Comparison of ENCODE assay signal across 8 cellular contexts in the genomic region with DNA sequence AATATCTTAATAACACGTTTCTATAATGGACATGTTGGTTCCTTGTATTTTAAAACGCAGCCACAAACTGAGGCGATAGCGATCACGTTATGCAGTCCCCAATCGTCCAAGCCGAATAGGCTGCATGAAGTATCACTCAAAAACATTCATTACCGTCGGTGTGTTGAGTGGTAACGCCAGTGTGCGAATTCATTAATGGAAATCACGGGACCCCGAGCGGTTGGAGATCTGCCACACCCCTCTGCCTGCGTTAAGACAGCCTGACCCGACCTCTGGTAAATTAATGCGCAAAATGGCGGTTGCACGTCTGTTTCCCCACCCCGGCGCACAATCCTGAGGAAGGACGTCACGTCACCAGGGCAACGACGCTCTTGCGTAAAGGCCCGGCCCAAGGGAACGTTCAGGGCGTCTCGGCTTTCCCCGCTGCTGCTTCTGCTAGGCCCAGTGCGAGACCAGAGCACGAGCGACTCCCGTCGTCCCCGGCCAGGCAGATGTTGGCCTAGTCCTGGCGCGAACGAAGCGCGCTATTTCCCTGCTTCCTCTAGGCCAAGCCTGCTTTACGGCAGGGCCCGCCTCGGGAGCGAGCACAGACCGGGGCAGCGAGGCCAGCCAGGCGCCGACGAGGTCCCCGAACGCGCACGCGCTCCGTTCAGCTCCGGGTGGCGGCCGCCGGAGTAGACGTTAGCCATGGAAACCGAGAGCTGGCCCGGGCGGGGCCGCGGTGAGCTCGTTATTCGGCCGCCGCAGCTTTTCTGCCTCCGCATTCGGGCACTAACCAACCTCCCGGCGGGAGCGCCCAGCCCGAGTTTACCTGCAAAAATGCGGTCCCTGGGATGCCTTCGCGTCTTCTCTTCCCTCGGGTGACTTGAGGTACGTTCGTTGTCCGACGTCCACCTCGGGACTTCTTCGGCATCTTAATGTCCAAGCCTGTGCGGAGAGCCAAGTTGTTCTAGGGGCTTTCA. TPM values are rescaled to one million over a fixed set of nuclear protein-coding genes. Genes with fewer than 3 reads are reported as not detected.
DNase-seq lines count a peak whose midpoint lies in the region; ATAC-seq lines count a peak whose summit lies in the region.

A gene (plus strand): TSS at position 374 of the 962 bp plus-strand sequence. CDS start 15,716 bp downstream, outside the sequence.

- ATAC-seq in HG02571 (IDR thresholded peaks at IDR 0.05; ENCODE audit: unreplicated experiment), result peak; percentile 97
- ATAC-seq in activated naive CD4-positive, alpha-beta T cell treated with anti-CD3 and anti-CD28 coated beads, Interleukin-2, amount 50 U/mL, for 72 hours, result peak; percentile 93 to 97

- no peaks in the 10 kb centered on the region for H3K9me3 Mint-ChIP-seq in activated naive CD4-positive, alpha-beta T cell treated with anti-CD3 and anti-CD28 coated beads, Interleukin-2, amount 50 U/mL, for 72 hours

- H3K27ac Mint-ChIP-seq in activated naive CD4-positive, alpha-beta T cell treated with anti-CD3 and anti-CD28 coated beads, Interleukin-2, amount 50 U/mL, for 72 hours, result peak within 1 kb of the TSS; percentile 85 to 98

- DNase-seq in GM04504 (ENCODE audit: low read depth) (peak; percentile 97), NCI-H1048 (lab: John Stamatoyannopoulos, UW) (peak; percentile 97), SKM-1 (lab: John Stamatoyannopoulos, UW; ENCODE audit: unreplicated experiment) (peak; percentile 63), glomerular endothelial cell (ENCODE audit: extremely low read depth, low read depth, low spot score) (peak; percentile 88), occipital lobe (lab: John Stamatoyannopoulos, UW) (peak; percentile 96)
- peak; percentile 84 to 93 for DNase-seq in activated naive CD4-positive, alpha-beta T cell treated with anti-CD3 and anti-CD28 coated beads, Interleukin-2, amount 50 U/mL, for 72 hours (ENCODE audit: low spot score in 2 of 2)

- peaks cover 15 to 22% of the 10 kb centered on the region in 2 donors for H3K36me3 Mint-ChIP-seq in activated naive CD4-positive, alpha-beta T cell treated with anti-CD3 and anti-CD28 coated beads, Interleukin-2, amount 50 U/mL, for 72 hours

- H3K27ac ChIP-seq in temporal lobe (ENCODE audit: low read depth, low read length), result peak within 1 kb of the TSS; percentile 94

RNA-seq across cellular contexts. Expression of the gene that starts here (rescaled TPM):
- 10 to 100 TPM; 17.9 to 33.9 TPM for total RNA-seq in activated naive CD4-positive, alpha-beta T cell treated with anti-CD3 and anti-CD28 coated beads, Interleukin-2, amount 50 U/mL, for 72 hours
- total RNA-seq in glomerular endothelial cell (59.7 and 81.8 TPM in 2 replicates), occipital lobe (133 TPM), temporal lobe (115 TPM)

Comparison
In these comparisons a context has a peak if more than half of its experiments do, and no peak if none do; other contexts are left out.
1. Peak in every context shown above with its lines: DNase-seq, ATAC-seq and H3K27ac ChIP-seq.